16 cellular contexts compared by ENCODE assay signal in genomic region chr14:102626530-102626929, GRCh38. TPM values are rescaled to one million over a fixed set of nuclear protein-coding genes. Genes with fewer than 3 reads are reported as not detected.
A peak's percentile ranks its signal among the peaks of the same experiment; 100 is the strongest.
DNase-seq lines count a peak whose midpoint lies in the region; ATAC-seq, FAIRE-seq and TF ChIP-seq lines count a peak whose summit lies in the region.
"Had no signal": no experiment of that assay in that cellular context is flagged by ENCODE, and none has a peak within 500 bp of the region (broad histone marks: within the 10 kb centered on the region; RNA-seq: fewer than 3 reads in every experiment).

No MANE protein-coding gene starts in this region.

- no peak overlapping the region for H4K5ac ChIP-seq in H1 (ENCODE audit: insufficient read length, low read depth, low read length)

- ATAC-seq in HG02763 (IDR thresholded peaks at IDR 0.05; ENCODE audit: unreplicated experiment) = no peak
- ATAC-seq: A549 had no signal

- H3K9me3 Mint-ChIP-seq in activated naive CD4-positive, alpha-beta T cell treated with anti-CD3 and anti-CD28 coated beads, Interleukin-2, amount 50 U/mL, for 24 hours = no peaks in the 10 kb centered on the region

- H2BK5ac ChIP-seq in H1 (ENCODE audit: low read depth, low read length) (no peak overlapping the region), trophoblast cell (ENCODE audit: low read depth, low read length, poor library complexity) (no peak overlapping the region)

- TF ChIP-seq RAD21 in H1 (IDR thresholded peaks at IDR 0.05 in 1 of 2, conservative IDR thresholded peaks at IDR 0.05 in 1 of 2; ENCODE audit: low read depth in 2 of 2, low read length in 2 of 2) = peak; percentile 34 to 51; a peak in 3 of 4 replicates

- no peak overlapping the region for H3K18ac ChIP-seq in H1 (ENCODE audit: extremely low read depth, low read length)
- H3K18ac ChIP-seq in trophoblast cell (ENCODE audit: low read length) = no peak overlapping the region

- H3K4ac ChIP-seq in H1 (replicated peaks; ENCODE audit: insufficient read length, low read depth, low read length) (no peak overlapping the region), trophoblast cell (ENCODE audit: low read depth, low read length) (peak overlapping the region; percentile 91)

- H3K23me2 ChIP-seq in H1 (ENCODE audit: low read depth, low read length) = no peaks in the 10 kb centered on the region

- no peak overlapping the region for H4K8ac ChIP-seq in H1 (ENCODE audit: extremely low read depth, insufficient read depth, low read length)
- H4K8ac ChIP-seq in trophoblast cell (ENCODE audit: low read depth, low read length) = no peak overlapping the region

- H3K27me3 Mint-ChIP-seq in activated naive CD4-positive, alpha-beta T cell treated with anti-CD3 and anti-CD28 coated beads, Interleukin-2, amount 50 U/mL, for 24 hours = no peaks in the 10 kb centered on the region

- peak; percentile 49; the same call in 1 of the 2 replicates for TF ChIP-seq CTCF in OCI-LY7 (conservative IDR thresholded peaks at IDR 0.05; ENCODE audit: low read length)
- TF ChIP-seq CTCF in H1 (IDR thresholded peaks at IDR 0.05; ENCODE audit: control extremely low read depth in 1 of 3, insufficient read depth in 1 of 3, low read depth in 1 of 3, low read length in 3 of 3) = peak in 2 of 3 experiments; percentile 35 to 37; a peak in 3 of 4 replicates
- TF ChIP-seq CTCF in kidney (IDR thresholded peaks at IDR 0.05; ENCODE audit: borderline replicate concordance, extremely low read depth, insufficient read depth) = no peak

- H3K79me2 ChIP-seq in OCI-LY7 (ENCODE audit: insufficient read depth, low read depth, low read length) (peaks cover 26% of the 10 kb centered on the region; the same call in 1 of the 2 replicates), H1 (ENCODE audit: control insufficient read depth in 1 of 2, insufficient read depth in 2 of 2, low read length in 2 of 2) (peaks cover 6 to 81% of the 10 kb centered on the region in 2 experiments), trophoblast cell (ENCODE audit: control insufficient read depth, insufficient read depth, low read length, poor library complexity) (peaks cover 24% of the 10 kb centered on the region)

- no peak overlapping the region for H3K27ac ChIP-seq in OCI-LY7 (ENCODE audit: low read depth, low read length, poor library complexity, severe bottlenecking)
- H3K27ac ChIP-seq in H1 (ENCODE audit: low read depth, low read length) = no peak overlapping the region
- no peak overlapping the region for H3K27ac ChIP-seq in trophoblast cell (ENCODE audit: low read depth, low read length)
- H3K27ac ChIP-seq in kidney (ENCODE audit: low read depth in 2 of 2, low read length in 2 of 2) = no peak overlapping the region
- H3K27ac ChIP-seq: A549, PC-9 had no signal

- no TSS peak for BruUV-seq in OCI-LY7 (replicated peaks; lab: Mats Ljungman, UMichigan)

- no peak for FAIRE-seq in H1 (lab: Jason Lieb, UNC)
- FAIRE-seq in kidney (lab: Jason Lieb, UNC) = no peak
- FAIRE-seq: A549, GM12892 had no signal

- H2BK120ac ChIP-seq in H1 (replicated peaks; ENCODE audit: low read depth, low read length) (no peak overlapping the region), trophoblast cell (ENCODE audit: insufficient read depth, low read length, poor library complexity) (no peak overlapping the region)

- TF ChIP-seq EP300 in H1 (IDR thresholded peaks at IDR 0.05; ENCODE audit: borderline replicate concordance in 1 of 2, low read depth in 2 of 2, low read length in 2 of 2) = no peak

- H3K23ac ChIP-seq in H1 (ENCODE audit: insufficient read length) = no peak overlapping the region
- no peak overlapping the region for H3K23ac ChIP-seq in trophoblast cell (ENCODE audit: low read length)

- H2AK5ac ChIP-seq in H1 (ENCODE audit: low read depth, low read length) (no peak overlapping the region), trophoblast cell (ENCODE audit: low read length) (no peak overlapping the region)

- POLR2A ChIA-PET in OCI-LY7 (lab: Charles Lee) (interaction anchor here (0.6 to 1.4 kb wide), 3 partner anchors 11 to 20 kb away, joined by 4 to 6 read pairs (median 5); no protein-coding TSS in a partner anchor), H1 (lab: Charles Lee; ENCODE audit: partially characterized antibody) (interaction anchor here (0.8 to 1.1 kb wide), 2 partner anchors 39 to 81 kb away, joined by 3 to 4 read pairs; no protein-coding TSS in a partner anchor)

- H3K36me3 ChIP-seq in OCI-LY7 (ENCODE audit: insufficient read depth, low read length) (peaks cover 13% of the 10 kb centered on the region; the same call in 1 of the 2 replicates), H1 (ENCODE audit: control insufficient read depth in 2 of 4, insufficient read depth in 4 of 4, low read length in 3 of 4) (no peaks in the 10 kb centered on the region; a peak in 2 of 8 replicates), trophoblast cell (ENCODE audit: control insufficient read depth in 1 of 2, insufficient read depth in 2 of 2, low read length in 2 of 2) (peaks cover 3 to 4% of the 10 kb centered on the region in 2 experiments), kidney (ENCODE audit: control insufficient read depth in 1 of 2, insufficient read depth in 2 of 2, low read length in 2 of 2) (no peaks in the 10 kb centered on the region)

- H2BK12ac ChIP-seq in H1 (ENCODE audit: low read depth, low read length) (no peak overlapping the region), trophoblast cell (ENCODE audit: low read length) (no peak overlapping the region)

- no peak overlapping the region for H4K91ac ChIP-seq in H1 (replicated peaks; ENCODE audit: insufficient read length, low read length)
- no peak overlapping the region for H4K91ac ChIP-seq in trophoblast cell (ENCODE audit: low read depth, low read length)

- H3K4me1 Mint-ChIP-seq in activated naive CD4-positive, alpha-beta T cell treated with anti-CD3 and anti-CD28 coated beads, Interleukin-2, amount 50 U/mL, for 24 hours = peaks cover 55% of the 10 kb centered on the region

- H3K4me2 ChIP-seq in OCI-LY7 (ENCODE audit: low read length) = no peak overlapping the region
- H3K4me2 ChIP-seq in H1 (ENCODE audit: insufficient read depth in 1 of 2, low read depth in 2 of 2, low read length in 2 of 2) = no peak overlapping the region
- no peak overlapping the region for H3K4me2 ChIP-seq in trophoblast cell (ENCODE audit: low read length)
- H3K4me2 ChIP-seq: A549, PC-9, SK-N-SH had no signal

- CTCF ChIA-PET in OCI-LY7 (lab: Charles Lee; ENCODE audit: unreplicated experiment) (no interaction called here), H1 (lab: Charles Lee; ENCODE audit: partially characterized antibody) (interaction anchor here (0.7 to 2.6 kb wide), 12 partner anchors 14 to 147 kb away, joined by 3 to 12 read pairs (median 3); no protein-coding TSS in a partner anchor)

- H2AFZ ChIP-seq in OCI-LY7 (ENCODE audit: low read length) (no peak overlapping the region), H1 (ENCODE audit: low read length) (no peak overlapping the region), trophoblast cell (ENCODE audit: insufficient read depth, low read length, poor library complexity) (no peak overlapping the region)
- H2AFZ ChIP-seq: PC-9 had no signal

- no peak for DNase-seq in activated naive CD4-positive, alpha-beta T cell treated with Interleukin-2 at 50 U/mL for 16 hours
- DNase-seq in OCI-LY7 (ENCODE audit: low spot score) = no peak
- no peak for DNase-seq in H1 (ENCODE audit: low read depth in 1 of 2, low spot score in 2 of 2)
- DNase-seq in trophoblast cell = no peak
- no peak for DNase-seq in kidney
- no peak for DNase-seq in HuH-7 (ENCODE audit: low spot score)
- DNase-seq: Caco-2, Kasumi-1, NCI-H1105 treated with DMSO at 0.1 percent for 48 hours, NCI-H187, PC-9, SK-N-SH had no signal

- no peak overlapping the region for H3K4me3 Mint-ChIP-seq in activated naive CD4-positive, alpha-beta T cell treated with anti-CD3 and anti-CD28 coated beads, Interleukin-2, amount 50 U/mL, for 24 hours

- WGBS in H1 (ENCODE audit: extremely low coverage in 1 of 2, insufficient coverage in 1 of 2, insufficient read length in 1 of 2, insufficient replicate concordance in 2 of 2, low coverage in 1 of 2, low lambda C conversion rate in 2 of 2, missing lambda C conversion rate in 1 of 2), 2 experiments = 100% methylated on average over 1 of the region's 1 CpG; no CpG with 5 or more reads in 1 of the 2 experiments
- WGBS in trophoblast cell (ENCODE audit: extremely low coverage, insufficient coverage, insufficient read length) = no CpG with 5 or more reads among the region's 1 CpG

- H4K20me1 ChIP-seq in OCI-LY7 (ENCODE audit: insufficient read depth, low read length) = peaks cover 7% of the 10 kb centered on the region; the same call in 1 of the 2 replicates
- H4K20me1 ChIP-seq in H1 (replicated peaks in 1 of 2; ENCODE audit: control insufficient read depth in 1 of 2, insufficient read depth in 2 of 2, low read length in 2 of 2) = peaks cover 3 to 8% of the 10 kb centered on the region in 2 experiments

- H3K9me3 ChIP-seq in OCI-LY7 (ENCODE audit: low read length) = no peaks in the 10 kb centered on the region
- H3K9me3 ChIP-seq in H1 (ENCODE audit: insufficient read depth in 2 of 2, low read depth in 1 of 2, low read length in 1 of 2) = no peaks in the 10 kb centered on the region
- H3K9me3 ChIP-seq in trophoblast cell (ENCODE audit: insufficient read depth, low read depth, low read length) = no peaks in the 10 kb centered on the region
- H3K9me3 ChIP-seq in kidney (ENCODE audit: control insufficient read depth in 1 of 2, low read length in 2 of 2) = no peaks in the 10 kb centered on the region
- H3K9me3 ChIP-seq: A549, Caco-2, SK-N-SH had no signal

- H3K4me1 ChIP-seq in OCI-LY7 (ENCODE audit: insufficient read depth, low read length, poor library complexity, severe bottlenecking) (peaks cover 8% of the 10 kb centered on the region), H1 (replicated peaks in 1 of 4; ENCODE audit: control insufficient read depth in 3 of 4, insufficient read depth in 4 of 4, low read length in 3 of 4) (peaks cover 0 to 27% (median 22%) of the 10 kb centered on the region in 4 experiments), trophoblast cell (ENCODE audit: control insufficient read depth in 1 of 2, insufficient read depth in 2 of 2, low read length in 2 of 2) (peaks cover 9 to 13% of the 10 kb centered on the region in 2 experiments), kidney (ENCODE audit: control insufficient read depth in 1 of 2, insufficient read depth in 1 of 2, low read depth in 1 of 2, low read length in 2 of 2) (peaks cover 0 to 7% of the 10 kb centered on the region in 2 donors)

- H3K79me1 ChIP-seq in H1 (ENCODE audit: low read depth, low read length) (peaks cover 14% of the 10 kb centered on the region), trophoblast cell (ENCODE audit: low read length) (peaks cover 2% of the 10 kb centered on the region)

- peaks cover 3% of the 10 kb centered on the region for H3K36me3 Mint-ChIP-seq in activated naive CD4-positive, alpha-beta T cell treated with anti-CD3 and anti-CD28 coated beads, Interleukin-2, amount 50 U/mL, for 24 hours

- H4K12ac ChIP-seq in trophoblast cell (ENCODE audit: low read depth, low read length) = no peak overlapping the region

- no peak overlapping the region for H3K4me3 ChIP-seq in OCI-LY7 (ENCODE audit: low read depth, low read length, poor library complexity, severe bottlenecking)
- no peak overlapping the region for H3K4me3 ChIP-seq in H1 (ENCODE audit: extremely low read depth in 1 of 4, insufficient read depth in 2 of 4, low read depth in 3 of 4, low read length in 4 of 4)
- H3K4me3 ChIP-seq in trophoblast cell (ENCODE audit: low read depth, low read length) = no peak overlapping the region
- H3K4me3 ChIP-seq in kidney (ENCODE audit: low read length in 2 of 2) = no peak overlapping the region
- H3K4me3 ChIP-seq: A549, PC-9 had no signal

- H3K27me3 ChIP-seq in H1 (replicated peaks in 1 of 4; ENCODE audit: control insufficient read depth in 3 of 4, extremely low read depth in 1 of 4, insufficient read depth in 3 of 4, low read length in 3 of 4) (no peaks in the 10 kb centered on the region), trophoblast cell (ENCODE audit: insufficient read depth, low read length) (no peaks in the 10 kb centered on the region)

- intact Hi-C loops in OCI-LY7 (cut with micrococcal nuclease; ENCODE audit: unreplicated experiment) = no loop called here
- intact Hi-C loops in kidney (cut with DNase I) = no loop called here

- H2BK20ac ChIP-seq in H1 (ENCODE audit: low read length) = no peak overlapping the region

- no peak overlapping the region for H2BK15ac ChIP-seq in H1 (ENCODE audit: low read length)

- H3K27ac Mint-ChIP-seq in activated naive CD4-positive, alpha-beta T cell treated with anti-CD3 and anti-CD28 coated beads, Interleukin-2, amount 50 U/mL, for 24 hours = peak overlapping the region; percentile 60

- H3K14ac ChIP-seq in H1 (ENCODE audit: insufficient read length) (no peak overlapping the region), trophoblast cell (ENCODE audit: low read length) (no peak overlapping the region)

- H3K9me2 ChIP-seq in OCI-LY7 (ENCODE audit: insufficient read depth, low read length) = no peaks in the 10 kb centered on the region
- H3K9me2 ChIP-seq: SK-N-SH had no signal

- no peak overlapping the region for H3K56ac ChIP-seq in H1 (replicated peaks; ENCODE audit: insufficient read length, low read depth, low read length)

- no peak for TF ChIP-seq POLR2A in H1 (IDR thresholded peaks at IDR 0.05; ENCODE audit: control extremely low read depth in 1 of 2, low read depth in 2 of 2, low read length in 2 of 2)

- H3K9ac ChIP-seq in H1 (replicated peaks in 1 of 4; ENCODE audit: extremely low read depth in 1 of 4, low read depth in 3 of 4, low read length in 3 of 4) = no peak overlapping the region
- H3K9ac ChIP-seq in trophoblast cell (ENCODE audit: low read length) = no peak overlapping the region
- no peak overlapping the region for H3K9ac ChIP-seq in kidney (ENCODE audit: low read length in 2 of 2)
- H3K9ac ChIP-seq: SK-N-SH had no signal

RNA-seq across cellular contexts. Expression of gene RCOR1, which starts 34.1 kb away (rescaled TPM):
- 12.1 and 22.0 TPM in 2 replicates for total RNA-seq in OCI-LY7 (2014; rRNA removed; shearing (Covaris generic))
- total RNA-seq in OCI-LY7 (2022) = 29.4 and 30.2 TPM in 2 replicates
- 23.1 and 26.3 TPM in 2 replicates for total RNA-seq in H1 (2021; fragmentation: NEBNext Ultra II Directional; extraction: Animal tissue kit (Norgen Biotek cat#: 25700))
- 8.6 and 12.3 TPM in 2 replicates for polyA plus RNA-seq in H1 (2011; rRNA removed)
- polyA plus RNA-seq in H1 (2011; cell fraction: cytosol; rRNA removed) = 9.7 TPM
- 8.9 TPM for polyA plus RNA-seq in H1 (2011; cell fraction: nucleus; rRNA removed)
- 10.0 to 14.7 TPM (median 12.8 TPM) in 4 replicates for polyA plus RNA-seq in H1 (2012, experiment 1 of 2)
- polyA plus RNA-seq in H1 (2012, experiment 2 of 2) = 2.3 TPM
- 11.1 TPM for polyA plus RNA-seq in H1 (2013, experiment 1 of 2)
- 11.7 TPM for polyA plus RNA-seq in H1 (2013, experiment 2 of 2)
- 18.2 and 19.2 TPM in 2 replicates for polyA minus RNA-seq in H1 (2011; rRNA and poly(A)+ RNA removed)
- polyA minus RNA-seq in H1 (2011; cell fraction: cytosol; rRNA and poly(A)+ RNA removed) = 14.6 TPM
- polyA minus RNA-seq in H1 (2011; cell fraction: nucleus; rRNA and poly(A)+ RNA removed) = 19.4 TPM
- polyA plus RNA-seq in trophoblast cell (2013) = 39.7 and 41.7 TPM in 2 replicates
- total RNA-seq in kidney = 17.9 TPM
- 4.9 TPM for polyA plus RNA-seq in kidney (ENCODE audit: insufficient read depth, low read depth, low replicate concordance)
